Comparison of ENCODE assay signal across 8 cellular contexts in genomic region chr11:61718613-61719302, GRCh38.
DNase-seq lines count a peak whose midpoint lies in the region; ATAC-seq and TF ChIP-seq lines count a peak whose summit lies in the region.

No MANE protein-coding gene starts in this region.

- H3K4me3 ChIP-seq in NT2/D1 (ENCODE audit: insufficient read length, low read depth) (peak overlapping the region; percentile 76), foreskin fibroblast (ENCODE audit: low read depth in 1 of 2, low read length in 2 of 2) (peak overlapping the region; percentile 51 to 53), neuron (ENCODE audit: low read length) (peak overlapping the region; percentile 54)

- H2AFZ ChIP-seq in neuron (ENCODE audit: low read depth, low read length): no peak overlapping the region

- H3K36me3 ChIP-seq in NT2/D1 (ENCODE audit: insufficient read depth, insufficient read length, low read length): peaks cover 37% of the 10 kb centered on the region
- peaks cover 9% of the 10 kb centered on the region for H3K36me3 ChIP-seq in neuron (ENCODE audit: insufficient read depth, low read length)

- no peaks in the 10 kb centered on the region for H3K27me3 ChIP-seq in NT2/D1 (ENCODE audit: insufficient read depth, insufficient read length)
- no peaks in the 10 kb centered on the region for H3K27me3 ChIP-seq in neuron (ENCODE audit: insufficient read depth, low read length)

- no peak for ATAC-seq in GM21367 (IDR thresholded peaks at IDR 0.05; ENCODE audit: unreplicated experiment)

- TF ChIP-seq CTCF in foreskin fibroblast (IDR thresholded peaks at IDR 0.05; ENCODE audit: low read depth, low read length): no peak

- peaks cover 30% of the 10 kb centered on the region for H3K4me1 ChIP-seq in NT2/D1 (ENCODE audit: insufficient read depth, insufficient read length)
- H3K4me1 ChIP-seq in neuron (ENCODE audit: insufficient read depth, low read length): peaks cover 24% of the 10 kb centered on the region

- DNase-seq in AG08396 (ENCODE audit: low spot score) (peak; percentile 89), NT2/D1 (ENCODE audit: low read depth, low spot score) (peak; percentile 73), foreskin fibroblast (peak; percentile 51 to 73), HPDE6-E6E7 (ENCODE audit: extremely low spot score) (no peak), SW480 (ENCODE audit: low spot score) (no peak), SKM-1 treated with dmso at 0.1 percent for 144 hours (lab: John Stamatoyannopoulos, UW; ENCODE audit: unreplicated experiment) (no peak)

- H3K9ac ChIP-seq in NT2/D1 (ENCODE audit: insufficient read length, low read depth): peak overlapping the region; percentile 85

- no peaks in the 10 kb centered on the region for H3K9me3 ChIP-seq in NT2/D1 (ENCODE audit: insufficient read depth, low read length)
- no peaks in the 10 kb centered on the region for H3K9me3 ChIP-seq in neuron (ENCODE audit: low read length)

Comparison
In these comparisons a context has a peak if more than half of its experiments do, and no peak if none do; other contexts are left out.
1. DNase-seq: peak in AG08396 (single experiment), NT2/D1 (single experiment) and foreskin fibroblast (2 of 2); none in HPDE6-E6E7 (single experiment), SW480 (single experiment) and SKM-1 treated with dmso at 0.1 percent for 144 hours (single experiment).
2. Peak in every context shown above with its lines, with median percentiles within 50 percentile points of each other: H3K4me3 ChIP-seq.